ENCODE assay signal across 15 cellular contexts in the genomic region with DNA sequence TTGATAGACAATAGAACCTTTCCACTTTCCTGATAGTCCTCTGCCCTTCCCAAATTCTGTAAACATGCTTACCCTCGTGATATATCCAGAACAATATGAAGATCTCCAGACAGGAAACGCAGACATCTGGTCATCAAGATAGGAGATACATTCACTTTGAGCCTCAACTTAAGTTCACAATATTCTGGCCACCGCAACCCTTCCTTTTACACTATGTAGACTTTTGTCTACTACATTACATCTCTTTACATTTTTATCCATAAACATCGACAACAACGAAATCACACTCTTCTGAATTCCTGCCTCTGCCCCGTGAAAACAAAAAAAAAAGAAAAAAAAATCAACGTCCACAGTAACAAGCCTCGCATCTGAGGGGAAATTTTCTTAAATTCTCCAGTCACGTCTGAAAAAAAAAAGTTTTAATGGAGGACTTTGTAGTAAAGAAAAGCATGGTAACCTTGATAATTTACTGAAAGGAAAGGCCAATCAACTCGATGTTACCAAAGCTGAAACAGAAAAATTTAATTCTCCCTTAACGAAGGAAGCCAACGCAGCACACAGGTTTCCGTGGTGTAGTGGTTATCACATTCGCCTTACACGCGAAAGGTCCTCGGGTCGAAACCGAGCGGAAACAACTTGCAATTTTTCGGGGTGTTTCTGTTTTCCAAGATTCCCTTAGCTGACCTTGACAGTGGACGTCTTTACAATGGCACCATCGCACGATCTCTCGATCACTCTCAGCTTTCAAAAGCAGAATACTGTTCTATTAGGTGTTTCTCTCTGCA. TPM values are rescaled to one million over a fixed set of nuclear protein-coding genes. Genes with fewer than 3 reads are reported as not detected.
DNase-seq lines count a peak whose midpoint lies in the region; ATAC-seq, FAIRE-seq and TF ChIP-seq lines count a peak whose summit lies in the region.
"Had no signal": no experiment of that assay in that cellular context is flagged by ENCODE, and none has a peak within 500 bp of the region (broad histone marks: within the 10 kb centered on the region; RNA-seq: fewer than 3 reads in every experiment).

No MANE protein-coding gene starts in this region.

- 3% methylated on average over 25 of the region's 25 CpGs for WGBS in SK-N-SH (ENCODE audit: low lambda C conversion rate)

- H3K4me3 ChIP-seq in SK-N-SH (ENCODE audit: low read depth in 2 of 2, low read length in 1 of 2) (no peak overlapping the region), endothelial cell of umbilical vein (replicated peaks in 1 of 3; ENCODE audit: insufficient read depth in 1 of 3, low read depth in 1 of 3, low read length in 3 of 3) (no peak overlapping the region)
- H3K4me3 ChIP-seq: adrenal gland, heart right ventricle had no signal

- no peaks in the 10 kb centered on the region for H3F3A ChIP-seq in SK-N-SH (replicated peaks; ENCODE audit: insufficient read depth)

- H3K79me2 ChIP-seq in SK-N-SH (ENCODE audit: insufficient read depth): no peaks in the 10 kb centered on the region
- no peaks in the 10 kb centered on the region for H3K79me2 ChIP-seq in endothelial cell of umbilical vein (ENCODE audit: control insufficient read depth, insufficient read depth, low read length)

- H3K27me3 Mint-ChIP-seq in neural crest cell (ENCODE audit: low read depth): peaks cover 95% of the 10 kb centered on the region
- H3K27me3 Mint-ChIP-seq in stimulated activated memory B cell treated with anti-CD40 and anti-IgM and Interleukin-4, amounts not matched to agents 10 μg/mL and 1 μg/mL and 100 μg/mL, for 72 hours: peaks cover 92% of the 10 kb centered on the region

- CTCF ChIA-PET in SK-N-SH (lab: Yijun Ruan, JAX): no interaction called here
- CTCF ChIA-PET in endothelial cell of umbilical vein (lab: Charles Lee): no interaction called here

- ATAC-seq in SK-N-SH treated with all-trans-retinoic acid at 6 μM for 48 hours (peak; percentile 8; the same call in 1 of the 3 replicates), HG03139 (IDR thresholded peaks at IDR 0.05; ENCODE audit: unreplicated experiment) (no peak)
- ATAC-seq in stimulated activated memory B cell treated with anti-CD40 and anti-IgM and Interleukin-4, amounts not matched to agents 10 μg/mL and 1 μg/mL and 100 μg/mL, for 72 hours: no peak
- ATAC-seq: heart right ventricle had no signal

- DNase-seq in SK-N-SH (no peak), NCI-H774 (lab: John Stamatoyannopoulos, UW) (peak; percentile 49), endothelial cell of umbilical vein (ENCODE audit: low read depth, low spot score) (no peak), neural crest cell (ENCODE audit: low read depth, low spot score) (no peak), medulla oblongata (ENCODE audit: extremely low spot score) (no peak)
- DNase-seq: activated B cell treated with CpG ODN at 0.5 μM for 24 hours, adrenal gland, heart right ventricle, NCI-H446 had no signal

- H3K9me3 ChIP-seq in SK-N-SH: no peaks in the 10 kb centered on the region
- H3K9me3 ChIP-seq in endothelial cell of umbilical vein (replicated peaks; ENCODE audit: control insufficient read depth, insufficient read depth, low read length): no peaks in the 10 kb centered on the region
- H3K9me3 ChIP-seq: adrenal gland had no signal

- TF ChIP-seq CTCF in SK-N-SH (IDR thresholded peaks at IDR 0.05) (no peak), endothelial cell of umbilical vein (IDR thresholded peaks at IDR 0.05; ENCODE audit: extremely low read depth in 1 of 2, insufficient read depth in 1 of 2, low read depth in 1 of 2, low read length in 2 of 2) (no peak), neural crest cell (conservative IDR thresholded peaks at IDR 0.05) (no peak)

- no peak overlapping the region for H2AFZ ChIP-seq in SK-N-SH (ENCODE audit: low read depth)
- H2AFZ ChIP-seq in endothelial cell of umbilical vein (ENCODE audit: low read depth, low read length): no peak overlapping the region

- H3K4me1 Mint-ChIP-seq in neural crest cell: peaks cover 47% of the 10 kb centered on the region
- H3K4me1 Mint-ChIP-seq in stimulated activated memory B cell treated with anti-CD40 and anti-IgM and Interleukin-4, amounts not matched to agents 10 μg/mL and 1 μg/mL and 100 μg/mL, for 72 hours: peaks cover 5% of the 10 kb centered on the region
- H3K4me1 Mint-ChIP-seq: activated B cell treated with CpG ODN at 0.5 μM for 24 hours had no signal

- no peaks in the 10 kb centered on the region for H3K36me3 ChIP-seq in SK-N-SH (replicated peaks in 1 of 2; ENCODE audit: control insufficient read depth in 1 of 2, insufficient read depth in 2 of 2, low read length in 1 of 2)
- H3K36me3 ChIP-seq in endothelial cell of umbilical vein (ENCODE audit: control insufficient read depth in 2 of 2, extremely low read depth in 1 of 2, insufficient read depth in 2 of 2, low read length in 2 of 2): no peaks in the 10 kb centered on the region
- H3K36me3 ChIP-seq: adrenal gland, heart right ventricle had no signal

- H3K36me3 Mint-ChIP-seq in neural crest cell (ENCODE audit: low read depth): peaks cover 9% of the 10 kb centered on the region
- peaks cover 5% of the 10 kb centered on the region for H3K36me3 Mint-ChIP-seq in stimulated activated memory B cell treated with anti-CD40 and anti-IgM and Interleukin-4, amounts not matched to agents 10 μg/mL and 1 μg/mL and 100 μg/mL, for 72 hours

- intact Hi-C loops in endothelial cell of umbilical vein (cut with micrococcal nuclease): loop anchor here (10.0 kb wide), 1 partner anchor 465 kb away; no protein-coding TSS in a partner anchor

- POLR2A ChIA-PET in SK-N-SH (lab: Yijun Ruan, JAX) (no interaction called here), endothelial cell of umbilical vein (lab: Charles Lee) (no interaction called here)

- no peaks in the 10 kb centered on the region for H3K9me1 ChIP-seq in endothelial cell of umbilical vein (replicated peaks; ENCODE audit: control insufficient read depth, extremely low read depth, insufficient read depth, low read length)

- no peak overlapping the region for H3K9ac ChIP-seq in SK-N-SH
- no peak overlapping the region for H3K9ac ChIP-seq in endothelial cell of umbilical vein (replicated peaks; ENCODE audit: extremely low read depth, insufficient read depth, low read length)

- H3K27ac ChIP-seq in SK-N-SH (ENCODE audit: low read depth in 2 of 2, low read length in 1 of 2): no peak overlapping the region
- no peak overlapping the region for H3K27ac ChIP-seq in endothelial cell of umbilical vein (ENCODE audit: insufficient read depth, low read depth, low read length)
- H3K27ac ChIP-seq: adrenal gland, heart right ventricle, HL-60 had no signal

- no peaks in the 10 kb centered on the region; a peak in 1 of 4 replicates for H3K4me1 ChIP-seq in SK-N-SH (ENCODE audit: control insufficient read depth in 1 of 2, insufficient read depth in 2 of 2, low read depth in 1 of 2, low read length in 1 of 2)
- no peaks in the 10 kb centered on the region for H3K4me1 ChIP-seq in endothelial cell of umbilical vein (ENCODE audit: control insufficient read depth, extremely low read depth, insufficient read depth, low read length)
- H3K4me1 ChIP-seq: adrenal gland had no signal

- H3K4me2 ChIP-seq in SK-N-SH (no peak overlapping the region), endothelial cell of umbilical vein (ENCODE audit: insufficient read depth, low read length) (no peak overlapping the region)

- no peaks in the 10 kb centered on the region for H3K9me2 ChIP-seq in SK-N-SH

- H3K9me3 Mint-ChIP-seq in neural crest cell: peaks cover 3% of the 10 kb centered on the region
- peaks cover 23% of the 10 kb centered on the region for H3K9me3 Mint-ChIP-seq in stimulated activated memory B cell treated with anti-CD40 and anti-IgM and Interleukin-4, amounts not matched to agents 10 μg/mL and 1 μg/mL and 100 μg/mL, for 72 hours

- TF ChIP-seq POLR2A in endothelial cell of umbilical vein (IDR thresholded peaks at IDR 0.05; ENCODE audit: low read depth, low read length): no peak

- H4K20me1 ChIP-seq in SK-N-SH (ENCODE audit: insufficient read depth): no peaks in the 10 kb centered on the region
- no peaks in the 10 kb centered on the region for H4K20me1 ChIP-seq in endothelial cell of umbilical vein (replicated peaks; ENCODE audit: control insufficient read depth, extremely low read depth, insufficient read depth, low read length)

- H3K27me3 ChIP-seq in SK-N-SH (ENCODE audit: insufficient read depth) (peaks cover 78% of the 10 kb centered on the region; the same call in 1 of the 2 replicates), endothelial cell of umbilical vein (ENCODE audit: control insufficient read depth in 2 of 2, insufficient read depth in 2 of 2, low read length in 2 of 2) (peaks cover 50 to 63% of the 10 kb centered on the region in 2 experiments)

- H3K27ac Mint-ChIP-seq in neural crest cell (ENCODE audit: unreplicated experiment): no peak overlapping the region
- no peak overlapping the region for H3K27ac Mint-ChIP-seq in stimulated activated memory B cell treated with anti-CD40 and anti-IgM and Interleukin-4, amounts not matched to agents 10 μg/mL and 1 μg/mL and 100 μg/mL, for 72 hours
- H3K27ac Mint-ChIP-seq: activated B cell treated with CpG ODN at 0.5 μM for 24 hours had no signal

- no peak for FAIRE-seq in endothelial cell of umbilical vein (lab: Jason Lieb, UNC)
- FAIRE-seq: A204.1 had no signal

- TF ChIP-seq RAD21 in SK-N-SH (IDR thresholded peaks at IDR 0.05; ENCODE audit: low read length): no peak

- H3K4me3 Mint-ChIP-seq in neural crest cell: peak overlapping the region; percentile 78
- no peak overlapping the region for H3K4me3 Mint-ChIP-seq in stimulated activated memory B cell treated with anti-CD40 and anti-IgM and Interleukin-4, amounts not matched to agents 10 μg/mL and 1 μg/mL and 100 μg/mL, for 72 hours
- H3K4me3 Mint-ChIP-seq: activated B cell treated with CpG ODN at 0.5 μM for 24 hours had no signal

- dilution Hi-C loops in endothelial cell of umbilical vein (cut with MboI; ENCODE audit: extremely low pct_ligation_motif_present, low sequenced_read_pairs): no loop called here

- no peak for TF ChIP-seq EP300 in SK-N-SH (IDR thresholded peaks at IDR 0.05; ENCODE audit: borderline replicate concordance in 1 of 2, low read depth in 1 of 2, low read length in 1 of 2)

- BruUV-seq in endothelial cell of umbilical vein (replicated peaks; lab: Mats Ljungman, UMichigan): no TSS peak

RNA-seq across cellular contexts. Expression of a gene that starts 21.8 kb away (rescaled TPM):
- polyA plus RNA-seq in SK-N-SH (2012; rRNA removed) (not detected in 2 replicates), endothelial cell of umbilical vein (not detected in 2 replicates)
- not detected in 2 replicates for polyA plus RNA-seq in SK-N-SH (2012; cell fraction: cytosol; rRNA removed)
- polyA plus RNA-seq in SK-N-SH (2012; cell fraction: nucleus; rRNA removed): not detected in 2 replicates
- total RNA-seq in endothelial cell of umbilical vein (not detected in 2 replicates), neural crest cell (not detected in 2 replicates)
- not detected in 2 replicates for polyA plus RNA-seq in endothelial cell of umbilical vein (2011; cell fraction: cytosol; rRNA removed)
- polyA plus RNA-seq in endothelial cell of umbilical vein (2011; cell fraction: nucleus; rRNA removed): not detected in 2 replicates
- not detected in 2 replicates for polyA plus RNA-seq in endothelial cell of umbilical vein (2012)
- polyA minus RNA-seq in endothelial cell of umbilical vein: not detected in 2 replicates
- not detected for polyA minus RNA-seq in endothelial cell of umbilical vein (2011; cell fraction: cytosol; rRNA and poly(A)+ RNA removed)
- not detected in 2 replicates for polyA minus RNA-seq in endothelial cell of umbilical vein (2011; cell fraction: nucleus; rRNA and poly(A)+ RNA removed)
- total RNA-seq: activated B cell treated with CpG ODN at 0.5 μM for 24 hours, adrenal gland, heart right ventricle, renal cortical epithelial cell had no signal
- polyA plus RNA-seq: heart right ventricle had no signal

RNA-seq across cellular contexts. Expression of a gene that starts 42.8 kb away (rescaled TPM):
- polyA plus RNA-seq in SK-N-SH (2012; rRNA removed) (0.05 and 0.07 TPM in 2 replicates), endothelial cell of umbilical vein (not detected in 2 replicates)
- 0.06 and 0.12 TPM in 2 replicates for polyA plus RNA-seq in SK-N-SH (2012; cell fraction: cytosol; rRNA removed)
- 0.13 and 0.19 TPM in 2 replicates for polyA plus RNA-seq in SK-N-SH (2012; cell fraction: nucleus; rRNA removed)
- total RNA-seq in endothelial cell of umbilical vein (not detected in 2 replicates), neural crest cell (0.57 and 0.63 TPM in 2 replicates)
- polyA plus RNA-seq in endothelial cell of umbilical vein (2011; cell fraction: cytosol; rRNA removed): not detected in 2 replicates
- polyA plus RNA-seq in endothelial cell of umbilical vein (2011; cell fraction: nucleus; rRNA removed): 0.16 TPM in 1 of 2 replicates, not detected in the other
- not detected in 2 replicates for polyA plus RNA-seq in endothelial cell of umbilical vein (2012)
- polyA minus RNA-seq in endothelial cell of umbilical vein: 1.3 TPM in 1 of 2 replicates, not detected in the other
- polyA minus RNA-seq in endothelial cell of umbilical vein (2011; cell fraction: cytosol; rRNA and poly(A)+ RNA removed): 0.72 TPM
- not detected in 2 replicates for polyA minus RNA-seq in endothelial cell of umbilical vein (2011; cell fraction: nucleus; rRNA and poly(A)+ RNA removed)
- polyA plus RNA-seq: heart right ventricle had no signal
